ENCODE assay signal across 15 cellular contexts in the genomic region with DNA sequence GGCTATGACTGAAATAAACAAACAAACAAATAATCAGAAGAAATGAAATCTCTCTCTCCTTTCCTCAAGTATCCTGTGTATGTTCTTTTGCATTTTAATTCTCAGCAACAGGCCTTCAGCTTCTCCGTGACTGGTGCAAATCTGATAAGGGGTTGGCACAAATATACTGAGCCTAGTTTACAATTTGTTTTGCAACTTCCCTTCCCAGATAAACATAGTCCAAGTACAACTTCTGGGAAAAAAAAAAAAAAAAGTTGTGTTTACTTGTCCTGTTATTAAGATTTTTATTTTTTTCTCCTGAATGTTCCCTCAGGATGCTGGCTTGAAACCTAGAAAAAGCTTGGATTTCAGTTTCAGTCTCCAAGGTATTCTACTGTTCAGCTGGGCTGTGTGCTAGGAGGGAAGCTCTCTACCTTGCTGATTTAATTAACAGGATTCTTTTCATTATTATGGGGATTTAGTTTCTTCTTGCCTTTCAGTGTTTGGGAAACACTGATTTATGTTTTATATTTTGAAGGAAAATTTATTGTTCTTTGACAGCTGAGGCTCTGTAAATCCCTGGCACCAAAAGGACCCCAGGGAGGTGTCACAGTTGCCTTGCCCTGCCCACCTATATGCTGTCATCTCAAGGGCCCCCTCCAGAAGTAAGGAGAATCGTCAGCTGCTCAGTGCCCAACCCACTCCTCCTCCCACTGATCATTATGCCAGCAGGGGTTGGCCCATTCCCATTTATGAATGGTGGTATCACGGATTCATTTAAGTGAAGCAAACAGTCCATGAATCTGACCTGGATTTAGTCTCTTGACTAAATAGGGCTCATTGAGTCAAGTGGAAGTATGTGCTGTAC.
A peak's percentile ranks its signal among the peaks of the same experiment; 100 is the strongest.
DNase-seq lines count a peak whose midpoint lies in the region; ATAC-seq, FAIRE-seq and TF ChIP-seq lines count a peak whose summit lies in the region.
"Had no signal": no experiment of that assay in that cellular context is flagged by ENCODE, and none has a peak within 500 bp of the region (broad histone marks: within the 10 kb centered on the region; RNA-seq: fewer than 3 reads in every experiment).

No MANE protein-coding gene starts in this region.

- no peak overlapping the region for H4K8ac ChIP-seq in neuronal stem cell (ENCODE audit: low read depth, low read length)

- H3K36me3 ChIP-seq in cardiac muscle cell, result peaks cover 14% of the 10 kb centered on the region
- H3K36me3 ChIP-seq in pancreas, result no peaks in the 10 kb centered on the region
- no peaks in the 10 kb centered on the region for H3K36me3 ChIP-seq in neuronal stem cell (replicated peaks in 1 of 2; ENCODE audit: control insufficient read depth in 2 of 2, insufficient read depth in 2 of 2, low read length in 2 of 2)

- H4K91ac ChIP-seq in neuronal stem cell (ENCODE audit: low read depth, low read length, poor library complexity), result no peak overlapping the region

- intact Hi-C loops in pancreas (cut with DNase I), result no loop called here

- no peak overlapping the region for H3K4ac ChIP-seq in neuronal stem cell (ENCODE audit: low read length)

- TF ChIP-seq CTCF in cardiac muscle cell (IDR thresholded peaks at IDR 0.05; ENCODE audit: low read depth, low read length) (no peak), pancreas (IDR thresholded peaks at IDR 0.05) (no peak), GM20000 (IDR thresholded peaks at IDR 0.05; ENCODE audit: extremely low read depth, missing control alignments) (no peak)

- no peak overlapping the region for H3K4me2 ChIP-seq in neuronal stem cell (ENCODE audit: insufficient read depth, low read length, poor library complexity, severe bottlenecking)

- H2BK5ac ChIP-seq in neuronal stem cell (ENCODE audit: low read length), result no peak overlapping the region

- peaks cover 1% of the 10 kb centered on the region for H3K79me1 ChIP-seq in neuronal stem cell (ENCODE audit: low read depth, low read length)

- H3K14ac ChIP-seq in neuronal stem cell (ENCODE audit: low read length), result no peak overlapping the region

- H3K18ac ChIP-seq in neuronal stem cell (ENCODE audit: low read length), result no peak overlapping the region

- no peak for FAIRE-seq in pancreas (lab: Jason Lieb, UNC)
- FAIRE-seq: keratinocyte had no signal

- no peak overlapping the region for H2BK15ac ChIP-seq in neuronal stem cell (ENCODE audit: low read length)

- no peak overlapping the region for H2AFZ ChIP-seq in neuronal stem cell (ENCODE audit: low read length)

- H3K4me3 ChIP-seq in cardiac muscle cell (no peak overlapping the region), pancreas (no peak overlapping the region), neuronal stem cell (ENCODE audit: low read length in 2 of 2) (no peak overlapping the region)

- WGBS in pancreas, 2 donors, result 34 to 38% methylated on average over 3 of the region's 3 CpGs
- no CpG with 5 or more reads among the region's 3 CpGs for WGBS in neuronal stem cell (ENCODE audit: extremely low coverage in 2 of 2, insufficient read length in 2 of 2, insufficient replicate concordance in 1 of 2), 2 donors

- H2BK12ac ChIP-seq in neuronal stem cell (ENCODE audit: low read length), result no peak overlapping the region

- no peak overlapping the region for H2BK120ac ChIP-seq in neuronal stem cell (ENCODE audit: low read depth, low read length)

- H3K9me3 ChIP-seq in cardiac muscle cell (ENCODE audit: low read depth) (no peaks in the 10 kb centered on the region), pancreas (no peaks in the 10 kb centered on the region), neuronal stem cell (replicated peaks in 1 of 2; ENCODE audit: control insufficient read depth in 2 of 2, insufficient read depth in 1 of 2, low read depth in 1 of 2, low read length in 2 of 2) (no peaks in the 10 kb centered on the region)

- no peak overlapping the region for H3K23ac ChIP-seq in neuronal stem cell (ENCODE audit: low read depth, low read length, poor library complexity)

- H3K27me3 ChIP-seq in cardiac muscle cell (no peaks in the 10 kb centered on the region), pancreas (no peaks in the 10 kb centered on the region), neuronal stem cell (ENCODE audit: control insufficient read depth in 3 of 3, insufficient read depth in 3 of 3, low read depth in 1 of 3, low read length in 3 of 3) (no peaks in the 10 kb centered on the region)

- H3K4me1 ChIP-seq in cardiac muscle cell (ENCODE audit: low read depth) (peaks cover 44% of the 10 kb centered on the region), pancreas (peaks cover 14 to 35% (median 15%) of the 10 kb centered on the region in 3 donors), neuronal stem cell (ENCODE audit: control insufficient read depth in 2 of 2, insufficient read depth in 1 of 2, low read depth in 1 of 2, low read length in 2 of 2) (peaks cover 4 to 8% of the 10 kb centered on the region in 2 donors)

- DNase-seq in H4 (ENCODE audit: low spot score) (peak; percentile 67), NCI-H2227 treated with DMSO at 0.1 percent for 48 hours (lab: John Stamatoyannopoulos, UW) (peak; percentile 45), cardiac muscle cell (ENCODE audit: low read depth in 1 of 2, low spot score in 1 of 2) (peak in 1 of 2 donors; percentile 91), pancreas (no peak), GM20000 (ENCODE audit: low spot score) (no peak), neuronal stem cell (ENCODE audit: low spot score) (no peak)
- no peak for DNase-seq in stimulated activated CD4-positive, alpha-beta T cell treated with anti-CD3 and anti-CD28 coated beads, Interleukin-15, amount 100 ng/mL, for 24 hours
- DNase-seq: activated naive CD4-positive, alpha-beta T cell treated with Interleukin-2 at 50 U/mL for 16 hours; GDM1; NCI-H510A; SW 1271 had no signal

- no peak overlapping the region for H3K9ac ChIP-seq in neuronal stem cell (ENCODE audit: low read depth, low read length, poor library complexity)

- ATAC-seq in pancreas (peak; percentile 79 to 88 (median 86)), HG03196 (IDR thresholded peaks at IDR 0.05; ENCODE audit: unreplicated experiment) (no peak)
- ATAC-seq: stimulated activated memory B cell treated with anti-CD40 and anti-IgM and Interleukin-4, amounts not matched to agents 10 μg/mL and 1 μg/mL and 100 μg/mL, for 72 hours had no signal

- H3K27ac ChIP-seq in cardiac muscle cell, result peak overlapping the region; percentile 9
- peak overlapping the region in 2 of 4 donors; percentile 35 to 60 for H3K27ac ChIP-seq in pancreas
- no peak overlapping the region for H3K27ac ChIP-seq in neuronal stem cell (replicated peaks; ENCODE audit: low read length)
- H3K27ac ChIP-seq: VCaP had no signal

- H2AK5ac ChIP-seq in neuronal stem cell (ENCODE audit: low read depth, low read length), result no peak overlapping the region

Comparison
In these comparisons a context has a peak if more than half of its experiments do, and no peak if none do; other contexts are left out.
1. DNase-seq: peak in H4 (single experiment) and NCI-H2227 treated with DMSO at 0.1 percent for 48 hours (single experiment); none in pancreas (0 of 6), GM20000 (single experiment), neuronal stem cell (single experiment) and stimulated activated CD4-positive, alpha-beta T cell treated with anti-CD3 and anti-CD28 coated beads, Interleukin-15, amount 100 ng/mL, for 24 hours (single experiment).